In the genomic region with DNA sequence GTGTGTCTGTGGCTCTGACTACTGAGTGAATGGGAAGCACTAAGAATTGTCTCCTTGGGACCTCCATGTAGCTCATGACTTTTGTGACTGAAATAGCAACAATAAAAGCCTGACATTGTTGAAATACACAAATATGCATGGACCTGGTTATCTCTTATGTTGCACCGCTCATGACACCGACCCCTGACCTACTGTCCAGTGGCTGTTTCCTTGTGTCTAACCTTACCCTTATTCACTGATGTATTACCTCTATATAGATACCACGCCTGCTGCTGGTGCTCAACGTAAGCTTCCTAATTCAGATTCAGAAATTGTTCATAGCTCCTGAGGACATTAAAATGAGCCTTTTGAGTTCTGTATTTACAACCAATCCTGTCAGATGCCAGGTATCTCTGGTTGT, we compare ENCODE assay signal across 28 cellular contexts.
"Had no signal": no experiment of that assay in that cellular context is flagged by ENCODE, and none has a peak within 500 bp of the region (broad histone marks: within the 10 kb centered on the region; RNA-seq: fewer than 3 reads in every experiment).

No MANE protein-coding gene starts in this region.

- H3K27me3 ChIP-seq: adrenal gland, ascending aorta, heart right ventricle, left lung, pancreas, suprapubic skin, transverse colon, vagina had no signal

- H3K36me3 ChIP-seq: adrenal gland, ascending aorta, heart right ventricle, left lung, pancreas, suprapubic skin, transverse colon, vagina had no signal

- H3K36me3 Mint-ChIP-seq: activated naive CD8-positive, alpha-beta T cell; natural killer cell treated with Interleukin-12 subunit alpha and Interleukin-12 subunit beta and Interleukin-15 and Interleukin-18, amount 100 ng/mL, for 72 hours; stimulated activated effector memory CD8-positive, alpha-beta T cell treated with anti-CD3 and anti-CD28 coated beads, Interleukin-12 subunit alpha, Interleukin-12 subunit beta, amount 100 ng/mL, for 72 hours had no signal

- H3K27ac Mint-ChIP-seq: activated B cell treated with CpG ODN at 0.5 μM for 24 hours; activated CD4-positive, alpha-beta T cell treated with anti-CD3 and anti-CD28 coated beads for 36 hours; activated naive CD8-positive, alpha-beta T cell; activated T-helper 2 cell treated with anti-CD3 and anti-CD28 coated beads, Interferon-gamma antibody, Interleukin-2, Interleukin-4, amounts not matched to agents 10 μg/mL and 5 μg/mL and 100 μg/mL, durations not matched to agents 14 hours and 24 hours and 36 hours; endodermal cell; natural killer cell treated with Interleukin-12 subunit alpha and Interleukin-12 subunit beta and Interleukin-15 and Interleukin-18, amount 100 ng/mL, for 72 hours; stimulated activated effector memory CD8-positive, alpha-beta T cell treated with anti-CD3 and anti-CD28 coated beads, Interleukin-12 subunit alpha, Interleukin-12 subunit beta, amount 100 ng/mL, for 72 hours; stimulated activated naive CD8-positive, alpha-beta T cell treated with anti-CD3 and anti-CD28 coated beads, Interleukin-15, amount 100 ng/mL, for 72 hours had no signal

- H3K9me3 Mint-ChIP-seq: activated B cell treated with CpG ODN at 0.5 μM for 24 hours; activated T-helper 2 cell treated with anti-CD3 and anti-CD28 coated beads, Interferon-gamma antibody, Interleukin-2, Interleukin-4, amounts not matched to agents 10 μg/mL and 5 μg/mL and 100 μg/mL, durations not matched to agents 14 hours and 24 hours and 36 hours; endodermal cell; mesothelial cell of epicardium; stimulated activated naive CD8-positive, alpha-beta T cell treated with anti-CD3 and anti-CD28 coated beads, Interleukin-15, amount 100 ng/mL, for 72 hours had no signal

- H3K27ac ChIP-seq: adrenal gland, ascending aorta, heart right ventricle, left lung, pancreas, psoas muscle, suprapubic skin, transverse colon had no signal

- H3K4me3 Mint-ChIP-seq: activated B cell treated with CpG ODN at 0.5 μM for 24 hours; activated CD4-positive, alpha-beta T cell treated with anti-CD3 and anti-CD28 coated beads for 36 hours; activated naive CD8-positive, alpha-beta T cell; activated T-cell treated with anti-CD3 and anti-CD28 coated beads, Interleukin-2, amount 50 U/mL, for 4 hours; endodermal cell; mesothelial cell of epicardium; natural killer cell treated with Interleukin-12 subunit alpha and Interleukin-12 subunit beta and Interleukin-15 and Interleukin-18, amount 100 ng/mL, for 72 hours; stimulated activated effector memory CD8-positive, alpha-beta T cell treated with anti-CD3 and anti-CD28 coated beads, Interleukin-12 subunit alpha, Interleukin-12 subunit beta, amount 100 ng/mL, for 72 hours; stimulated activated naive CD8-positive, alpha-beta T cell treated with anti-CD3 and anti-CD28 coated beads, Interleukin-15, amount 100 ng/mL, for 72 hours had no signal

- H3K9me3 ChIP-seq: adrenal gland, ascending aorta, heart right ventricle, left lung, pancreas, psoas muscle, suprapubic skin, transverse colon, vagina had no signal

- H3K4me1 ChIP-seq: adrenal gland, ascending aorta, left lung, pancreas, psoas muscle, transverse colon, vagina had no signal

- H3K4me1 Mint-ChIP-seq: activated B cell treated with CpG ODN at 0.5 μM for 24 hours; activated CD4-positive, alpha-beta T cell treated with anti-CD3 and anti-CD28 coated beads for 36 hours; stimulated activated effector memory CD8-positive, alpha-beta T cell treated with anti-CD3 and anti-CD28 coated beads, Interleukin-12 subunit alpha, Interleukin-12 subunit beta, amount 100 ng/mL, for 72 hours; stimulated activated naive CD8-positive, alpha-beta T cell treated with anti-CD3 and anti-CD28 coated beads, Interleukin-15, amount 100 ng/mL, for 72 hours had no signal

- H3K4me3 ChIP-seq: adrenal gland, ascending aorta, heart right ventricle, left lung, lung, pancreas, psoas muscle, skin epidermis, suprapubic skin, transverse colon, vagina had no signal

- DNase-seq: activated B cell treated with CpG ODN at 0.5 μM for 24 hours; activated CD4-positive, alpha-beta T cell treated with anti-CD3 and anti-CD28 coated beads for 36 hours; activated CD4-positive, alpha-beta T cell treated with anti-CD3 and anti-CD28 coated beads, Interleukin-2, amount 50 U/mL, for 4 hours; activated CD8-positive, alpha-beta memory T cell treated with anti-CD3 and anti-CD28 coated beads, Interleukin-2, amount 50 U/mL, for 48 hours; activated naive CD4-positive, alpha-beta T cell; activated T-cell treated with anti-CD3 and anti-CD28 coated beads, Interleukin-2, amount 50 U/mL, for 4 hours; adrenal gland; cortex of kidney; endodermal cell; heart right ventricle; left lung; pancreas; psoas muscle; right cardiac atrium; stimulated activated CD4-positive, alpha-beta T cell treated with anti-CD3 and anti-CD28 coated beads, Interleukin-2, amount 100 ng/mL, for 24 hours; stimulated activated naive CD8-positive, alpha-beta T cell treated with anti-CD3 and anti-CD28 coated beads, Interleukin-15, amount 100 ng/mL, for 72 hours; T-helper 9 cell; transverse colon had no signal

- ATAC-seq: activated CD4-positive, alpha-beta T cell treated with anti-CD3 and anti-CD28 coated beads for 36 hours; activated T-cell treated with anti-CD3 and anti-CD28 coated beads, Interleukin-2, amount 50 U/mL, for 4 hours; natural killer cell treated with Interleukin-12 subunit alpha and Interleukin-12 subunit beta and Interleukin-15 and Interleukin-18, amount 100 ng/mL, for 72 hours; pancreas; psoas muscle; stimulated activated effector memory CD8-positive, alpha-beta T cell treated with anti-CD3 and anti-CD28 coated beads, Interleukin-12 subunit alpha, Interleukin-12 subunit beta, amount 100 ng/mL, for 72 hours; stimulated activated naive CD8-positive, alpha-beta T cell treated with anti-CD3 and anti-CD28 coated beads, Interleukin-15, amount 100 ng/mL, for 72 hours had no signal

- H3K27me3 Mint-ChIP-seq: activated B cell treated with CpG ODN at 0.5 μM for 24 hours; activated CD4-positive, alpha-beta T cell treated with anti-CD3 and anti-CD28 coated beads for 36 hours; activated naive CD8-positive, alpha-beta T cell; natural killer cell treated with Interleukin-12 subunit alpha and Interleukin-12 subunit beta and Interleukin-15 and Interleukin-18, amount 100 ng/mL, for 72 hours; stimulated activated naive CD8-positive, alpha-beta T cell treated with anti-CD3 and anti-CD28 coated beads, Interleukin-15, amount 100 ng/mL, for 72 hours had no signal
